ENCODE assay signal across 19 cellular contexts in the genomic region with DNA sequence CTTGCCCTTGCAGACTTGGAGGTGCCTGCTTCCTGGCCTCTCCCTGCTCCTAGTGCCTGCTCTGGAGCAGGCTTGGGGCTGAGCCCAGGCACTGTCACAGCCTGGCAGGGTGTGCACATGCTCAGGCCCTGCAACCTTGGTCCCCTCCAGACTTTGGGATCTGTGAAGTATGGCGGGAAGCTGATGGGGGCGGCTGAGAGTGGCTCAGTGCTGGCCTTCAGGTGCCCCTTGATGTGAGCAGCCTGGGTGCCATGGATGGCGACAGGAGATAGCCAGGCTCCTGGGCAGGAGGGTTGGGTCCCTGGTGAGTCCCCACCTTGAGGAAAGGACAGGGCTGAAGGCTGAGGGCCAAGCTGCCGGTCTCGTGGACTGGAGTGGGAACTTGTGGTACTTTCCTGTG.
DNase-seq lines count a peak whose midpoint lies in the region; ATAC-seq, FAIRE-seq and TF ChIP-seq lines count a peak whose summit lies in the region.
"Had no signal": no experiment of that assay in that cellular context is flagged by ENCODE, and none has a peak within 500 bp of the region (broad histone marks: within the 10 kb centered on the region; RNA-seq: fewer than 3 reads in every experiment).

No MANE protein-coding gene starts in this region.

- no peak overlapping the region for H3T11ph ChIP-seq in H9 (ENCODE audit: low read length)

- H2BK12ac ChIP-seq in H9 (ENCODE audit: insufficient read length, low read depth, low read length), result no peak overlapping the region

- no peaks in the 10 kb centered on the region for H3K79me1 ChIP-seq in H9 (ENCODE audit: insufficient read depth, low read depth, low read length, poor library complexity, severe bottlenecking)

- no peak overlapping the region for H3K9ac ChIP-seq in H9 (ENCODE audit: extremely low read depth, insufficient read length, low read length)
- H3K9ac ChIP-seq in K562 (ENCODE audit: insufficient read depth in 1 of 2, low read depth in 2 of 2, low read length in 2 of 2), result no peak overlapping the region

- BruUV-seq in K562 (replicated peaks; lab: Mats Ljungman, UMichigan), result no TSS peak

- CTCF ChIA-PET in K562 (lab: Yijun Ruan, JAX; ENCODE audit: low intra/inter-chr PET ratio), result no interaction called here

- H4K5ac ChIP-seq in H9 (ENCODE audit: insufficient read length, low read depth, low read length), result no peak overlapping the region

- no peak overlapping the region for H3K4me3 Mint-ChIP-seq in H9
- H3K4me3 Mint-ChIP-seq: CD4-positive, alpha-beta memory T cell had no signal

- H3K36me3 ChIP-seq in K562 (ENCODE audit: control insufficient read depth, insufficient read depth, low read length) (no peaks in the 10 kb centered on the region), lung (ENCODE audit: control insufficient read depth in 2 of 2, insufficient read depth in 2 of 2, low read length in 2 of 2) (no peaks in the 10 kb centered on the region), spleen (no peaks in the 10 kb centered on the region)
- H3K36me3 ChIP-seq: SJCRH30 had no signal

- H3K79me2 ChIP-seq in H9 (ENCODE audit: insufficient read depth, low read length) (no peaks in the 10 kb centered on the region), K562 (ENCODE audit: control insufficient read depth, insufficient read depth, low read length) (no peaks in the 10 kb centered on the region)

- H3K27me3 Mint-ChIP-seq in H9 (ENCODE audit: low read depth), result no peaks in the 10 kb centered on the region
- H3K27me3 Mint-ChIP-seq: CD4-positive, alpha-beta memory T cell had no signal

- H3K4me1 ChIP-seq in H9 (ENCODE audit: insufficient read depth, low read length), result no peaks in the 10 kb centered on the region
- peaks cover 0 to 2% of the 10 kb centered on the region in 2 experiments; a peak in 1 of 5 replicates for H3K4me1 ChIP-seq in K562 (replicated peaks in 1 of 2; ENCODE audit: control insufficient read depth in 2 of 2, insufficient read depth in 2 of 2, low read length in 2 of 2)
- H3K4me1 ChIP-seq in lung (ENCODE audit: control insufficient read depth in 2 of 2, insufficient read depth in 2 of 2, low read length in 2 of 2), result no peaks in the 10 kb centered on the region
- no peaks in the 10 kb centered on the region for H3K4me1 ChIP-seq in spleen
- H3K4me1 ChIP-seq: SJCRH30 had no signal

- in situ Hi-C loops in K562 (cut with MboI), result no loop called here

- H2AFZ ChIP-seq in H9 (ENCODE audit: low read length) (no peak overlapping the region), K562 (ENCODE audit: low read depth, low read length) (no peak overlapping the region)

- POLR2A ChIA-PET in K562 (lab: Yijun Ruan, JAX), result interaction anchor here (0.5 to 1.2 kb wide), 2 partner anchors 9 to 10 kb away, joined by 3 to 4 read pairs; no protein-coding TSS in a partner anchor

- no peak for TF ChIP-seq CTCF in H9 (conservative IDR thresholded peaks at IDR 0.05)
- TF ChIP-seq CTCF in K562 (IDR thresholded peaks at IDR 0.05 in 2 of 3, conservative IDR thresholded peaks at IDR 0.05 in 1 of 3; ENCODE audit: insufficient read depth in 2 of 3, low read depth in 1 of 3, low read length in 3 of 3), result no peak
- TF ChIP-seq CTCF in lung (IDR thresholded peaks at IDR 0.05; ENCODE audit: control extremely low read depth, extremely low read depth), result no peak
- TF ChIP-seq CTCF in spleen (IDR thresholded peaks at IDR 0.05 in 8 of 11, conservative IDR thresholded peaks at IDR 0.05 in 3 of 11), result no peak

- H2BK120ac ChIP-seq in H9 (ENCODE audit: low read depth, low read length, poor library complexity, severe bottlenecking), result no peak overlapping the region

- H4K8ac ChIP-seq in H9 (replicated peaks; ENCODE audit: insufficient read length, low read depth, low read length), result no peak overlapping the region

- H3K9me3 Mint-ChIP-seq in H9, result no peaks in the 10 kb centered on the region

- H2BK20ac ChIP-seq in H9 (ENCODE audit: low read depth, low read length, poor library complexity, severe bottlenecking), result no peak overlapping the region

- no peaks in the 10 kb centered on the region for H3K4me1 Mint-ChIP-seq in H9
- H3K4me1 Mint-ChIP-seq: CD4-positive, alpha-beta memory T cell had no signal

- H2AK5ac ChIP-seq in H9 (ENCODE audit: insufficient read length, low read length), result no peak overlapping the region

- no peak for TF ChIP-seq RAD21 in K562 (CRISPR knock-in tag; conservative IDR thresholded peaks at IDR 0.05 in 1 of 2, IDR thresholded peaks at IDR 0.05 in 1 of 2)

- H3K27ac Mint-ChIP-seq in H9, result no peak overlapping the region
- H3K27ac Mint-ChIP-seq: CD4-positive, alpha-beta memory T cell had no signal

- peak; percentile 25 for DNase-seq in H9
- no peak for DNase-seq in K562 (ENCODE audit: extremely low read depth in 1 of 4, low spot score in 3 of 4)
- DNase-seq in lung (ENCODE audit: low spot score), result no peak
- peak; percentile 73 for DNase-seq in spleen
- DNase-seq in SKM-1 treated with dmso at 0.1 percent for 144 hours (lab: John Stamatoyannopoulos, UW; ENCODE audit: unreplicated experiment), result no peak
- DNase-seq: CD4-positive, alpha-beta memory T cell; COR-L47; GOT3; KBM-7; MV-4-11; NCI-H1105; NCI-H1436 treated with DMSO at 0.1 percent for 48 hours; NCI-H1930; NCI-H526; NK-92 treated with Interleukin-12 subunit alpha and Interleukin-12 subunit beta, amount 100 ng/mL, for 24 hours; PC-3 had no signal

- ATAC-seq in K562, result peak; percentile 43
- peak; percentile 6 for ATAC-seq in lung (ENCODE audit: insufficient read depth, low FRiP score)
- no peak for ATAC-seq in GM21619 (IDR thresholded peaks at IDR 0.05; ENCODE audit: unreplicated experiment)
- ATAC-seq in GM21717 (IDR thresholded peaks at IDR 0.05; ENCODE audit: unreplicated experiment), result no peak
- ATAC-seq: PC-3 had no signal

- no peaks in the 10 kb centered on the region for H3K36me3 Mint-ChIP-seq in H9 (ENCODE audit: insufficient read depth in 1 of 3, low read depth in 3 of 3)
- H3K36me3 Mint-ChIP-seq: CD4-positive, alpha-beta memory T cell had no signal

- H3K9me1 ChIP-seq in K562 (ENCODE audit: control insufficient read depth, insufficient read depth, low read length), result no peaks in the 10 kb centered on the region

- no peak overlapping the region for H3K4ac ChIP-seq in H9 (ENCODE audit: low read depth, low read length)

- H3K14ac ChIP-seq in H9 (ENCODE audit: insufficient read depth, low read length), result no peak overlapping the region

- H4K20me1 ChIP-seq in H9 (ENCODE audit: control insufficient read depth, insufficient read depth, insufficient read length), result no peaks in the 10 kb centered on the region
- no peaks in the 10 kb centered on the region for H4K20me1 ChIP-seq in K562 (replicated peaks; ENCODE audit: control insufficient read depth, insufficient read depth, low read length)

- H3K4me2 ChIP-seq in H9 (ENCODE audit: insufficient read depth, insufficient read length, low read length), result no peak overlapping the region
- no peak overlapping the region for H3K4me2 ChIP-seq in K562 (ENCODE audit: insufficient read depth, low read length)

- no peak overlapping the region for H3K23ac ChIP-seq in H9 (ENCODE audit: insufficient read length, low read depth, low read length)

- H3K27me3 ChIP-seq in H9 (ENCODE audit: insufficient read depth, low read length) (no peaks in the 10 kb centered on the region), K562 (ENCODE audit: control insufficient read depth in 2 of 2, insufficient read depth in 2 of 2, low read length in 2 of 2) (no peaks in the 10 kb centered on the region), lung (ENCODE audit: control insufficient read depth, insufficient read depth) (no peaks in the 10 kb centered on the region), spleen (replicated peaks in 1 of 7) (no peaks in the 10 kb centered on the region)
- H3K27me3 ChIP-seq: SJCRH30 had no signal

- no peak overlapping the region for H4K91ac ChIP-seq in H9 (ENCODE audit: insufficient read length, low read depth, low read length)

- no peak for TF ChIP-seq EP300 in K562 (IDR thresholded peaks at IDR 0.05; ENCODE audit: low read length)

- H3K4me3 ChIP-seq in K562 (no peak overlapping the region), lung (no peak overlapping the region), spleen (no peak overlapping the region)
- H3K4me3 ChIP-seq: SJCRH30 had no signal

- H3K18ac ChIP-seq in H9 (ENCODE audit: insufficient read length, low read depth, low read length), result no peak overlapping the region

- H2BK15ac ChIP-seq in H9 (ENCODE audit: low read depth, low read length), result no peak overlapping the region

- WGBS in H9 (ENCODE audit: extremely low coverage, insufficient read length, low lambda C conversion rate), result no CpG with 5 or more reads among the region's 5 CpGs
- 5% methylated on average over 5 of the region's 5 CpGs for WGBS in K562 (ENCODE audit: insufficient coverage, low coverage, missing lambda C conversion rate)
- WGBS in lung, 2 donors, result 92 to 97% methylated on average over 5 of the region's 5 CpGs
- 90 to 95% (median 94%) methylated on average over 3 to 5 of the region's 5 CpGs for WGBS in spleen, 5 donors

- H2BK5ac ChIP-seq in H9 (ENCODE audit: insufficient read length, low read length), result no peak overlapping the region

- H3K27ac ChIP-seq in H9 (ENCODE audit: insufficient read length, low read depth, low read length) (no peak overlapping the region), K562 (ENCODE audit: extremely low read depth, low read depth, low read length) (no peak overlapping the region), lung (ENCODE audit: low read depth in 1 of 2, low read length in 1 of 2) (no peak overlapping the region), spleen (no peak overlapping the region)
- H3K27ac ChIP-seq: SJCRH30 had no signal

- H3K9me3 ChIP-seq in H9 (ENCODE audit: control insufficient read depth, low read depth, low read length), result no peaks in the 10 kb centered on the region
- H3K9me3 ChIP-seq in K562 (replicated peaks; ENCODE audit: control insufficient read depth, insufficient read depth, low read depth, low read length), result no peaks in the 10 kb centered on the region
- H3K9me3 ChIP-seq in lung (ENCODE audit: control insufficient read depth in 2 of 2, insufficient read depth in 1 of 2, low read length in 1 of 2), result peaks cover 0 to 7% of the 10 kb centered on the region in 2 donors
- peaks cover 0 to 22% (median 2%) of the 10 kb centered on the region in 8 donors for H3K9me3 ChIP-seq in spleen
- H3K9me3 ChIP-seq: SJCRH30 had no signal

- no peak for FAIRE-seq in K562 (lab: Jason Lieb, UNC)

- intact Hi-C loops in K562 (cut with micrococcal nuclease), result no loop called here
- intact Hi-C loops in spleen (cut with DNase I; ENCODE audit: low total_unique reads), result no loop called here

- H3K23me2 ChIP-seq in H9 (ENCODE audit: insufficient read length, low read depth, low read length, poor library complexity, severe bottlenecking), result no peaks in the 10 kb centered on the region

- no peak for TF ChIP-seq POLR2A in K562 (conservative IDR thresholded peaks at IDR 0.05)
- TF ChIP-seq POLR2A in spleen (IDR thresholded peaks at IDR 0.05), result no peak

- H3K56ac ChIP-seq in H9 (ENCODE audit: insufficient read length, low read depth, low read length), result no peak overlapping the region

TF ChIP-seq in K562, 482 proteins besides CTCF, POLR2A, EP300 and RAD21 (continues in another document):
- TF ChIP-seq POLR2G (IDR thresholded peaks at IDR 0.05; ENCODE audit: low read depth, low read length) (0 out of 2 replicates have a peak, but pooled peaks have one; percentile 39), ZNF551 (CRISPR knock-in tag; IDR thresholded peaks at IDR 0.05) (no peak)

Comparison
In these comparisons a context has a peak if more than half of its experiments do, and no peak if none do; other contexts are left out.
1. DNase-seq: peak in H9 (single experiment) and spleen (single experiment); none in K562 (0 of 4), lung (single experiment) and SKM-1 treated with dmso at 0.1 percent for 144 hours (single experiment).
2. ATAC-seq: peak in K562 (single experiment) and lung (single experiment); none in GM21619 (single experiment) and GM21717 (single experiment).